10 cellular contexts compared by ENCODE assay signal in genomic region chr17:79942591-79943353, GRCh38.
DNase-seq lines count a peak whose midpoint lies in the region; ATAC-seq lines count a peak whose summit lies in the region.
"Had no signal": no experiment of that assay in that cellular context is flagged by ENCODE, and none has a peak within 500 bp of the region (broad histone marks: within the 10 kb centered on the region; RNA-seq: fewer than 3 reads in every experiment).

No MANE protein-coding gene starts in this region.

- no peak for ATAC-seq in GM19395 (IDR thresholded peaks at IDR 0.05; ENCODE audit: unreplicated experiment)

- DNase-seq in A172 (ENCODE audit: low spot score): peak; percentile 65
- peak; percentile 29 for DNase-seq in HuH-7.5 (ENCODE audit: low spot score)
- peak; percentile 46 for DNase-seq in astrocyte of the hippocampus (ENCODE audit: low read depth, low spot score)
- DNase-seq in lung microvascular endothelial cell (ENCODE audit: low read depth in 2 of 2): peak; percentile 94 to 98
- no peak for DNase-seq in NCI-H1930 (lab: John Stamatoyannopoulos, UW)
- DNase-seq in OCI-M2 (lab: John Stamatoyannopoulos, UW; ENCODE audit: unreplicated experiment): no peak
- DNase-seq in NCI-H345 (lab: John Stamatoyannopoulos, UW): no peak
- DNase-seq: Calu3; stimulated activated CD4-positive, alpha-beta T cell treated with anti-CD3 and anti-CD28 coated beads, Interleukin-4, amount 100 ng/mL, for 1 hour had no signal

Comparison
In these comparisons a context has a peak if more than half of its experiments do, and no peak if none do; other contexts are left out.
1. DNase-seq: peak in A172 (single experiment), HuH-7.5 (single experiment), astrocyte of the hippocampus (single experiment) and lung microvascular endothelial cell (2 of 2); none in NCI-H1930 (0 of 2), OCI-M2 (single experiment) and NCI-H345 (single experiment).